In the genomic region with DNA sequence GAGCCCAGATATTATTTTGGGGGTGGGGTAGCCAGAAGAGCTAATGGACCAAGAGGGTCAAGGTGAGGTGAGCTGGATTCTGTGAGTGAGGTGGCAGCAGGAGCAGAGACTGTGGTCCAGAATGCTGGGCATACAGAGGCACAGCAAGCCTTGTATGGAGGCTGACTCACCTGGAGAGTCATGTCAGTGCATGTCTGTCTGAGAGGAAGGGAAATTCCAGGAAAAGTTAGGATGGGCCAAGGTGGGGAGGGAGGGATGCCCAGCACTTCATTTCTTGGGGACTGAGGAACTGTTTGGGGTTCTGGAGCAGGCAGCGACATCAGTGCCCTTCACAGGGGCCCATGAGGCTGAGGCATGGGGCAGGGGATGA, we compare ENCODE assay signal across 3 cellular contexts.
TF ChIP-seq lines count a peak whose summit lies in the region.

No MANE protein-coding gene starts in this region.

TF ChIP-seq in SK-N-SH, 30 proteins besides CTCF, POLR2A, EP300 and RAD21 (continued from another document):
- TF ChIP-seq, protein P1, sequence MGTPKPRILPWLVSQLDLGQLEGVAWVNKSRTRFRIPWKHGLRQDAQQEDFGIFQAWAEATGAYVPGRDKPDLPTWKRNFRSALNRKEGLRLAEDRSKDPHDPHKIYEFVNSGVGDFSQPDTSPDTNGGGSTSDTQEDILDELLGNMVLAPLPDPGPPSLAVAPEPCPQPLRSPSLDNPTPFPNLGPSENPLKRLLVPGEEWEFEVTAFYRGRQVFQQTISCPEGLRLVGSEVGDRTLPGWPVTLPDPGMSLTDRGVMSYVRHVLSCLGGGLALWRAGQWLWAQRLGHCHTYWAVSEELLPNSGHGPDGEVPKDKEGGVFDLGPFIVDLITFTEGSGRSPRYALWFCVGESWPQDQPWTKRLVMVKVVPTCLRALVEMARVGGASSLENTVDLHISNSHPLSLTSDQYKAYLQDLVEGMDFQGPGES (IDR thresholded peaks at IDR 0.05; ENCODE audit: low read depth, low read length): no peak
- no peak for TF ChIP-seq GABPA (IDR thresholded peaks at IDR 0.05; ENCODE audit: low read depth)
- TF ChIP-seq POLR2AphosphoS5 (IDR thresholded peaks at IDR 0.05; ENCODE audit: low read depth, low read length): no peak
- TF ChIP-seq FOXM1 (IDR thresholded peaks at IDR 0.05; ENCODE audit: low read depth): no peak

TF ChIP-seq in SK-N-SH treated with all-trans-retinoic acid at 6 μM for 48 hours, 23 proteins besides CTCF, POLR2A, EP300 and RAD21 (continued from another document and continues in another):
- TF ChIP-seq, protein P2, sequence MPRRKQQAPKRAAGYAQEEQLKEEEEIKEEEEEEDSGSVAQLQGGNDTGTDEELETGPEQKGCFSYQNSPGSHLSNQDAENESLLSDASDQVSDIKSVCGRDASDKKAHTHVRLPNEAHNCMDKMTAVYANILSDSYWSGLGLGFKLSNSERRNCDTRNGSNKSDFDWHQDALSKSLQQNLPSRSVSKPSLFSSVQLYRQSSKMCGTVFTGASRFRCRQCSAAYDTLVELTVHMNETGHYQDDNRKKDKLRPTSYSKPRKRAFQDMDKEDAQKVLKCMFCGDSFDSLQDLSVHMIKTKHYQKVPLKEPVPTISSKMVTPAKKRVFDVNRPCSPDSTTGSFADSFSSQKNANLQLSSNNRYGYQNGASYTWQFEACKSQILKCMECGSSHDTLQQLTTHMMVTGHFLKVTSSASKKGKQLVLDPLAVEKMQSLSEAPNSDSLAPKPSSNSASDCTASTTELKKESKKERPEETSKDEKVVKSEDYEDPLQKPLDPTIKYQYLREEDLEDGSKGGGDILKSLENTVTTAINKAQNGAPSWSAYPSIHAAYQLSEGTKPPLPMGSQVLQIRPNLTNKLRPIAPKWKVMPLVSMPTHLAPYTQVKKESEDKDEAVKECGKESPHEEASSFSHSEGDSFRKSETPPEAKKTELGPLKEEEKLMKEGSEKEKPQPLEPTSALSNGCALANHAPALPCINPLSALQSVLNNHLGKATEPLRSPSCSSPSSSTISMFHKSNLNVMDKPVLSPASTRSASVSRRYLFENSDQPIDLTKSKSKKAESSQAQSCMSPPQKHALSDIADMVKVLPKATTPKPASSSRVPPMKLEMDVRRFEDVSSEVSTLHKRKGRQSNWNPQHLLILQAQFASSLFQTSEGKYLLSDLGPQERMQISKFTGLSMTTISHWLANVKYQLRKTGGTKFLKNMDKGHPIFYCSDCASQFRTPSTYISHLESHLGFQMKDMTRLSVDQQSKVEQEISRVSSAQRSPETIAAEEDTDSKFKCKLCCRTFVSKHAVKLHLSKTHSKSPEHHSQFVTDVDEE (CRISPR knock-in tag; IDR thresholded peaks at IDR 0.05): no peak
- no peak for TF ChIP-seq RARB (CRISPR knock-in tag; IDR thresholded peaks at IDR 0.05)
- TF ChIP-seq, protein P3, sequence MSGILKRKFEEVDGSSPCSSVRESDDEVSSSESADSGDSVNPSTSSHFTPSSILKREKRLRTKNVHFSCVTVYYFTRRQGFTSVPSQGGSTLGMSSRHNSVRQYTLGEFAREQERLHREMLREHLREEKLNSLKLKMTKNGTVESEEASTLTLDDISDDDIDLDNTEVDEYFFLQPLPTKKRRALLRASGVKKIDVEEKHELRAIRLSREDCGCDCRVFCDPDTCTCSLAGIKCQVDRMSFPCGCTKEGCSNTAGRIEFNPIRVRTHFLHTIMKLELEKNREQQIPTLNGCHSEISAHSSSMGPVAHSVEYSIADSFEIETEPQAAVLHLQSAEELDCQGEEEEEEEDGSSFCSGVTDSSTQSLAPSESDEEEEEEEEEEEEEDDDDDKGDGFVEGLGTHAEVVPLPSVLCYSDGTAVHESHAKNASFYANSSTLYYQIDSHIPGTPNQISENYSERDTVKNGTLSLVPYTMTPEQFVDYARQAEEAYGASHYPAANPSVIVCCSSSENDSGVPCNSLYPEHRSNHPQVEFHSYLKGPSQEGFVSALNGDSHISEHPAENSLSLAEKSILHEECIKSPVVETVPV (CRISPR knock-in tag; IDR thresholded peaks at IDR 0.05): no peak
- TF ChIP-seq OSR1 (CRISPR knock-in tag; IDR thresholded peaks at IDR 0.05): no peak
- TF ChIP-seq ZC3H10 (CRISPR knock-in tag; IDR thresholded peaks at IDR 0.05): no peak
- TF ChIP-seq, protein P4, sequence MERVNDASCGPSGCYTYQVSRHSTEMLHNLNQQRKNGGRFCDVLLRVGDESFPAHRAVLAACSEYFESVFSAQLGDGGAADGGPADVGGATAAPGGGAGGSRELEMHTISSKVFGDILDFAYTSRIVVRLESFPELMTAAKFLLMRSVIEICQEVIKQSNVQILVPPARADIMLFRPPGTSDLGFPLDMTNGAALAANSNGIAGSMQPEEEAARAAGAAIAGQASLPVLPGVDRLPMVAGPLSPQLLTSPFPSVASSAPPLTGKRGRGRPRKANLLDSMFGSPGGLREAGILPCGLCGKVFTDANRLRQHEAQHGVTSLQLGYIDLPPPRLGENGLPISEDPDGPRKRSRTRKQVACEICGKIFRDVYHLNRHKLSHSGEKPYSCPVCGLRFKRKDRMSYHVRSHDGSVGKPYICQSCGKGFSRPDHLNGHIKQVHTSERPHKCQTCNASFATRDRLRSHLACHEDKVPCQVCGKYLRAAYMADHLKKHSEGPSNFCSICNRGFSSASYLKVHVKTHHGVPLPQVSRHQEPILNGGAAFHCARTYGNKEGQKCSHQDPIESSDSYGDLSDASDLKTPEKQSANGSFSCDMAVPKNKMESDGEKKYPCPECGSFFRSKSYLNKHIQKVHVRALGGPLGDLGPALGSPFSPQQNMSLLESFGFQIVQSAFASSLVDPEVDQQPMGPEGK (CRISPR knock-in tag; IDR thresholded peaks at IDR 0.05; ENCODE audit: borderline replicate concordance): no peak
- TF ChIP-seq ZNF8 (CRISPR knock-in tag; IDR thresholded peaks at IDR 0.05): no peak
- no peak for TF ChIP-seq TCF4 (CRISPR knock-in tag; IDR thresholded peaks at IDR 0.05; ENCODE audit: borderline replicate concordance)
- no peak for TF ChIP-seq PPARA (CRISPR knock-in tag; IDR thresholded peaks at IDR 0.05; ENCODE audit: borderline replicate concordance)
- TF ChIP-seq SNAI2 (CRISPR knock-in tag; IDR thresholded peaks at IDR 0.05): no peak
- TF ChIP-seq, protein P5, sequence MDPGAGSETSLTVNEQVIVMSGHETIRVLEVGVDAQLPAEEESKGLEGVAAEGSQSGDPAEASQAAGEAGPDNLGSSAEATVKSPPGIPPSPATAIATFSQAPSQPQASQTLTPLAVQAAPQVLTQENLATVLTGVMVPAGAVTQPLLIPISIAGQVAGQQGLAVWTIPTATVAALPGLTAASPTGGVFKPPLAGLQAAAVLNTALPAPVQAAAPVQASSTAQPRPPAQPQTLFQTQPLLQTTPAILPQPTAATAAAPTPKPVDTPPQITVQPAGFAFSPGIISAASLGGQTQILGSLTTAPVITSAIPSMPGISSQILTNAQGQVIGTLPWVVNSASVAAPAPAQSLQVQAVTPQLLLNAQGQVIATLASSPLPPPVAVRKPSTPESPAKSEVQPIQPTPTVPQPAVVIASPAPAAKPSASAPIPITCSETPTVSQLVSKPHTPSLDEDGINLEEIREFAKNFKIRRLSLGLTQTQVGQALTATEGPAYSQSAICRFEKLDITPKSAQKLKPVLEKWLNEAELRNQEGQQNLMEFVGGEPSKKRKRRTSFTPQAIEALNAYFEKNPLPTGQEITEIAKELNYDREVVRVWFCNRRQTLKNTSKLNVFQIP (CRISPR knock-in tag; IDR thresholded peaks at IDR 0.05; ENCODE audit: borderline replicate concordance, low read depth): no peak
- TF ChIP-seq ISL1 (CRISPR knock-in tag; IDR thresholded peaks at IDR 0.05): no peak
- TF ChIP-seq, protein P6, sequence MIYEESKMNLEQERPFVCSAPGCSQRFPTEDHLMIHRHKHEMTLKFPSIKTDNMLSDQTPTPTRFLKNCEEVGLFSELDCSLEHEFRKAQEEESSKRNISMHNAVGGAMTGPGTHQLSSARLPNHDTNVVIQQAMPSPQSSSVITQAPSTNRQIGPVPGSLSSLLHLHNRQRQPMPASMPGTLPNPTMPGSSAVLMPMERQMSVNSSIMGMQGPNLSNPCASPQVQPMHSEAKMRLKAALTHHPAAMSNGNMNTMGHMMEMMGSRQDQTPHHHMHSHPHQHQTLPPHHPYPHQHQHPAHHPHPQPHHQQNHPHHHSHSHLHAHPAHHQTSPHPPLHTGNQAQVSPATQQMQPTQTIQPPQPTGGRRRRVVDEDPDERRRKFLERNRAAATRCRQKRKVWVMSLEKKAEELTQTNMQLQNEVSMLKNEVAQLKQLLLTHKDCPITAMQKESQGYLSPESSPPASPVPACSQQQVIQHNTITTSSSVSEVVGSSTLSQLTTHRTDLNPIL (CRISPR knock-in tag; IDR thresholded peaks at IDR 0.05; ENCODE audit: low read depth): no peak
- no peak for TF ChIP-seq ZFP3 (CRISPR knock-in tag; IDR thresholded peaks at IDR 0.05)
- TF ChIP-seq ZNF70 (CRISPR knock-in tag; IDR thresholded peaks at IDR 0.05): no peak

TF ChIP-seq in HEK293T, 16 proteins besides CTCF, POLR2A, EP300 and RAD21 (continued from another document):
- TF ChIP-seq ELF4 (IDR thresholded peaks at IDR 0.05): no peak
- no peak for TF ChIP-seq NFRKB (IDR thresholded peaks at IDR 0.05)
- TF ChIP-seq FOXA1 (IDR thresholded peaks at IDR 0.05): no peak
